In genomic region chr14:105211758-105212089, GRCh38 we compare ENCODE assay signal across 29 cellular contexts.
"Had no signal": no experiment of that assay in that cellular context is flagged by ENCODE, and none has a peak within 500 bp of the region (broad histone marks: within the 10 kb centered on the region; RNA-seq: fewer than 3 reads in every experiment).

No MANE protein-coding gene starts in this region.

- DNase-seq: activated B cell treated with CpG ODN at 0.5 μM for 24 hours; activated CD4-positive, alpha-beta T cell treated with anti-CD3 and anti-CD28 coated beads for 48 hours; activated CD4-positive, alpha-beta T cell treated with anti-CD3 and anti-CD28 coated beads, Interleukin-2, amount 50 U/mL, for 1 hour; activated CD4-positive, alpha-beta T cell treated with anti-CD3 and anti-CD28 coated beads, Interleukin-2, amount 50 U/mL, for 48 hours; activated CD8-positive, alpha-beta memory T cell treated with anti-CD3 and anti-CD28 coated beads for 24 hours; activated CD8-positive, alpha-beta T cell treated with anti-CD3 and anti-CD28 coated beads for 36 hours; activated effector memory CD4-positive, alpha-beta T cell treated with Interleukin-2 at 50 U/mL for 16 hours; activated gamma-delta T cell treated with Interleukin-2 at 50 U/mL for 16 hours; activated naive CD4-positive, alpha-beta T cell treated with Interleukin-2 at 50 U/mL for 16 hours; activated naive CD8-positive, alpha-beta T cell treated with anti-CD3 and anti-CD28 coated beads, Interleukin-2, amount 10 ng/mL, durations not matched to agents 7 days and 5 days; activated T-cell treated with anti-CD3 and anti-CD28 coated beads, Interleukin-2, amount 50 U/mL, for 4 hours; dorsolateral prefrontal cortex; effector memory CD4-positive, alpha-beta T cell; endodermal cell; foreskin fibroblast; T-helper 1 cell; T-helper 17 cell; T1000; WERI-Rb-1 had no signal

- H3K4me1 ChIP-seq: ascending aorta, breast epithelium had no signal

- H3K27ac ChIP-seq: ascending aorta, breast epithelium, cardiac muscle cell, coronary artery, dorsolateral prefrontal cortex had no signal

- H3K4me3 ChIP-seq: ascending aorta, breast epithelium, cardiac muscle cell, coronary artery, dorsolateral prefrontal cortex had no signal

- H3K9me3 Mint-ChIP-seq: activated B cell treated with CpG ODN at 0.5 μM for 24 hours; activated CD8-positive, alpha-beta T cell treated with anti-CD3 and anti-CD28 coated beads for 36 hours; activated naive CD4-positive, alpha-beta T cell treated with anti-CD3 and anti-CD28 coated beads, Interleukin-2, amount 50 U/mL, for 72 hours; activated naive CD8-positive, alpha-beta T cell treated with anti-CD3 and anti-CD28 coated beads, Interleukin-2, amount 10 ng/mL, durations not matched to agents 7 days and 5 days; activated T-cell treated with anti-CD3 and anti-CD28 coated beads, Interleukin-2, amount 50 U/mL, for 4 hours; activated T-helper 17 cell treated with anti-CD3 and anti-CD28 coated beads, Interleukin-2, amount 50 U/mL, for 72 hours; brain; central memory CD8-positive, alpha-beta T cell; dendritic cell treated with granulocyte-macrophage colony-stimulating factor and Interleukin-4, amounts not matched to agents 40 ng/mL and 50 ng/mL, for 4 days; endodermal cell; T-helper 2 cell treated with Interferon-gamma antibody and Interleukin-4, amounts not matched to agents 5 μg/mL and 100 μg/mL, for 36 hours had no signal

- H3K4me1 Mint-ChIP-seq: activated B cell treated with CpG ODN at 0.5 μM for 24 hours, endodermal cell had no signal

- H3K27me3 Mint-ChIP-seq: activated B cell treated with CpG ODN at 0.5 μM for 24 hours; activated CD8-positive, alpha-beta T cell treated with anti-CD3 and anti-CD28 coated beads for 36 hours; activated naive CD8-positive, alpha-beta T cell treated with anti-CD3 and anti-CD28 coated beads, Interleukin-2, amount 10 ng/mL, durations not matched to agents 7 days and 5 days; activated T-helper 17 cell treated with anti-CD3 and anti-CD28 coated beads, Interleukin-2, amount 50 U/mL, for 72 hours; central memory CD8-positive, alpha-beta T cell; T-helper 17 cell had no signal

- H3K27ac Mint-ChIP-seq: activated B cell treated with CpG ODN at 0.5 μM for 24 hours; activated CD8-positive, alpha-beta T cell treated with anti-CD3 and anti-CD28 coated beads for 36 hours; activated naive CD8-positive, alpha-beta T cell treated with anti-CD3 and anti-CD28 coated beads, Interleukin-2, amount 10 ng/mL, durations not matched to agents 7 days and 5 days; activated T-helper 17 cell treated with anti-CD3 and anti-CD28 coated beads, Interleukin-2, amount 50 U/mL, for 72 hours; dendritic cell treated with granulocyte-macrophage colony-stimulating factor and Interleukin-4, amounts not matched to agents 40 ng/mL and 50 ng/mL, for 4 days; endodermal cell; T-helper 17 cell; T-helper 2 cell treated with Interferon-gamma antibody and Interleukin-4, amounts not matched to agents 5 μg/mL and 100 μg/mL, for 36 hours had no signal

- H3K27me3 ChIP-seq: ascending aorta, breast epithelium, cardiac muscle cell, dorsolateral prefrontal cortex had no signal

- H3K36me3 ChIP-seq: breast epithelium had no signal

- H3K9me3 ChIP-seq: ascending aorta, breast epithelium had no signal

- H3K4me3 Mint-ChIP-seq: activated B cell treated with CpG ODN at 0.5 μM for 24 hours; activated CD8-positive, alpha-beta T cell treated with anti-CD3 and anti-CD28 coated beads for 36 hours; activated naive CD8-positive, alpha-beta T cell treated with anti-CD3 and anti-CD28 coated beads, Interleukin-2, amount 10 ng/mL, durations not matched to agents 7 days and 5 days; activated T-cell treated with anti-CD3 and anti-CD28 coated beads, Interleukin-2, amount 50 U/mL, for 4 hours; activated T-helper 17 cell treated with anti-CD3 and anti-CD28 coated beads, Interleukin-2, amount 50 U/mL, for 72 hours; brain; central memory CD8-positive, alpha-beta T cell; dendritic cell treated with granulocyte-macrophage colony-stimulating factor and Interleukin-4, amounts not matched to agents 40 ng/mL and 50 ng/mL, for 4 days; endodermal cell; T-helper 17 cell; T-helper 2 cell treated with Interferon-gamma antibody and Interleukin-4, amounts not matched to agents 5 μg/mL and 100 μg/mL, for 36 hours had no signal
